8 cellular contexts compared by ENCODE assay signal in genomic region chr5:78533356-78533755, GRCh38.
DNase-seq lines count a peak whose midpoint lies in the region; ATAC-seq, FAIRE-seq and TF ChIP-seq lines count a peak whose summit lies in the region.

No MANE protein-coding gene starts in this region.

- no peak overlapping the region for H4K8ac ChIP-seq in H1 (ENCODE audit: extremely low read depth, insufficient read depth, low read length)

- no peak overlapping the region for H4K91ac ChIP-seq in H1 (replicated peaks; ENCODE audit: insufficient read length, low read length)

- 62% methylated on average over 3 of the region's 3 CpGs; no CpG with 5 or more reads in 1 of the 2 experiments for WGBS in H1 (ENCODE audit: extremely low coverage in 1 of 2, insufficient coverage in 1 of 2, insufficient read length in 1 of 2, insufficient replicate concordance in 2 of 2, low coverage in 1 of 2, low lambda C conversion rate in 2 of 2, missing lambda C conversion rate in 1 of 2), 2 experiments

- FAIRE-seq in H1 (lab: Jason Lieb, UNC) = no peak

- peak; percentile 52 to 57 for TF ChIP-seq RAD21 in H1 (IDR thresholded peaks at IDR 0.05 in 1 of 2, conservative IDR thresholded peaks at IDR 0.05 in 1 of 2; ENCODE audit: low read depth in 2 of 2, low read length in 2 of 2)

- H3K9ac ChIP-seq in H1 (replicated peaks in 1 of 4; ENCODE audit: extremely low read depth in 1 of 4, low read depth in 3 of 4, low read length in 3 of 4) = no peak overlapping the region

- no peak for TF ChIP-seq POLR2A in H1 (IDR thresholded peaks at IDR 0.05; ENCODE audit: control extremely low read depth in 1 of 2, low read depth in 2 of 2, low read length in 2 of 2)

- no peaks in the 10 kb centered on the region for H3K9me3 Mint-ChIP-seq in stimulated activated naive B cell treated with anti-CD40 and anti-IgM and Interleukin-4, amounts not matched to agents 10 μg/mL and 1 μg/mL and 100 μg/mL, for 72 hours

- TF ChIP-seq CTCF in H1 (IDR thresholded peaks at IDR 0.05; ENCODE audit: control extremely low read depth in 1 of 3, insufficient read depth in 1 of 3, low read depth in 1 of 3, low read length in 3 of 3) = peak in 2 of 3 experiments; percentile 45 to 71; a peak in 2 of 4 replicates

- H3K4me1 ChIP-seq in H1 (replicated peaks in 1 of 4; ENCODE audit: control insufficient read depth in 3 of 4, insufficient read depth in 4 of 4, low read length in 3 of 4) = peaks cover 0 to 7% (median 5%) of the 10 kb centered on the region in 4 experiments; a peak in 3 of 7 replicates

- no peak overlapping the region for H2BK20ac ChIP-seq in H1 (ENCODE audit: low read length)

- H3K27me3 ChIP-seq in H1 (replicated peaks in 1 of 4; ENCODE audit: control insufficient read depth in 3 of 4, extremely low read depth in 1 of 4, insufficient read depth in 3 of 4, low read length in 3 of 4) = no peaks in the 10 kb centered on the region

- no peak overlapping the region for H3K4me3 ChIP-seq in H1 (ENCODE audit: extremely low read depth in 1 of 4, insufficient read depth in 2 of 4, low read depth in 3 of 4, low read length in 4 of 4)

- no peaks in the 10 kb centered on the region for H3K27me3 Mint-ChIP-seq in stimulated activated naive B cell treated with anti-CD40 and anti-IgM and Interleukin-4, amounts not matched to agents 10 μg/mL and 1 μg/mL and 100 μg/mL, for 72 hours

- POLR2A ChIA-PET in H1 (lab: Charles Lee; ENCODE audit: partially characterized antibody) = interaction anchor here (1.0 to 1.2 kb wide), 2 partner anchors 14 to 24 kb away, joined by 3 read pairs; no protein-coding TSS in a partner anchor

- no peak overlapping the region for H3K14ac ChIP-seq in H1 (ENCODE audit: insufficient read length)

- H3K23me2 ChIP-seq in H1 (ENCODE audit: low read depth, low read length) = no peaks in the 10 kb centered on the region

- no peak overlapping the region for H3K4ac ChIP-seq in H1 (replicated peaks; ENCODE audit: insufficient read length, low read depth, low read length)

- H4K20me1 ChIP-seq in H1 (replicated peaks in 1 of 2; ENCODE audit: control insufficient read depth in 1 of 2, insufficient read depth in 2 of 2, low read length in 2 of 2) = no peaks in the 10 kb centered on the region

- H2BK5ac ChIP-seq in H1 (ENCODE audit: low read depth, low read length) = no peak overlapping the region

- peaks cover 0 to 45% of the 10 kb centered on the region in 2 experiments; a peak in 2 of 4 replicates for H3K79me2 ChIP-seq in H1 (ENCODE audit: control insufficient read depth in 1 of 2, insufficient read depth in 2 of 2, low read length in 2 of 2)

- H2BK12ac ChIP-seq in H1 (ENCODE audit: low read depth, low read length) = no peak overlapping the region

- H3K27ac ChIP-seq in H1 (ENCODE audit: low read depth, low read length) = no peak overlapping the region

- no peak overlapping the region for H3K56ac ChIP-seq in H1 (replicated peaks; ENCODE audit: insufficient read length, low read depth, low read length)

- no peak overlapping the region for H3K27ac Mint-ChIP-seq in stimulated activated naive B cell treated with anti-CD40 and anti-IgM and Interleukin-4, amounts not matched to agents 10 μg/mL and 1 μg/mL and 100 μg/mL, for 72 hours

- H3K36me3 ChIP-seq in H1 (ENCODE audit: control insufficient read depth in 2 of 4, insufficient read depth in 4 of 4, low read length in 3 of 4) = no peaks in the 10 kb centered on the region

- H3K18ac ChIP-seq in H1 (ENCODE audit: extremely low read depth, low read length) = no peak overlapping the region

- TF ChIP-seq EP300 in H1 (IDR thresholded peaks at IDR 0.05; ENCODE audit: borderline replicate concordance in 1 of 2, low read depth in 2 of 2, low read length in 2 of 2) = no peak

- DNase-seq in NCI-H2171 treated with DMSO at 0.1 percent for 48 hours (lab: John Stamatoyannopoulos, UW) (peak; percentile 7), NCI-H2171 (lab: John Stamatoyannopoulos, UW) (no peak), NCI-H526 (lab: John Stamatoyannopoulos, UW) (peak; percentile 15 to 60), H1 (ENCODE audit: low read depth in 1 of 2, low spot score in 2 of 2) (no peak)
- DNase-seq in stimulated activated naive B cell treated with anti-CD40 and anti-IgM and Interleukin-4, amounts not matched to agents 10 μg/mL and 1 μg/mL and 100 μg/mL, for 72 hours = no peak
- no peak for DNase-seq in stimulated activated naive CD4-positive, alpha-beta T cell (lab: John Stamatoyannopoulos, UW)

- H2AK5ac ChIP-seq in H1 (ENCODE audit: low read depth, low read length) = no peak overlapping the region

- CTCF ChIA-PET in H1 (lab: Charles Lee; ENCODE audit: partially characterized antibody) = interaction anchor here (0.6 to 5.4 kb wide), 53 partner anchors 9 to 488 kb away, joined by 3 to 31 read pairs (median 4); no protein-coding TSS in a partner anchor

- H3K79me1 ChIP-seq in H1 (ENCODE audit: low read depth, low read length) = peaks cover 3% of the 10 kb centered on the region; the same call in 1 of the 2 replicates

- no peak overlapping the region for H4K5ac ChIP-seq in H1 (ENCODE audit: insufficient read length, low read depth, low read length)

- H3K4me3 Mint-ChIP-seq in stimulated activated naive B cell treated with anti-CD40 and anti-IgM and Interleukin-4, amounts not matched to agents 10 μg/mL and 1 μg/mL and 100 μg/mL, for 72 hours = no peak overlapping the region

- no peak overlapping the region for H3K23ac ChIP-seq in H1 (ENCODE audit: insufficient read length)

- peak; percentile 46 to 54 for ATAC-seq in stimulated activated naive B cell treated with anti-CD40 and anti-IgM and Interleukin-4, amounts not matched to agents 10 μg/mL and 1 μg/mL and 100 μg/mL, for 72 hours (replicated peaks)
- ATAC-seq in HG03432 (IDR thresholded peaks at IDR 0.05; ENCODE audit: unreplicated experiment) (no peak), GM18498 (IDR thresholded peaks at IDR 0.05; ENCODE audit: unreplicated experiment) (no peak)

- H3K36me3 Mint-ChIP-seq in stimulated activated naive B cell treated with anti-CD40 and anti-IgM and Interleukin-4, amounts not matched to agents 10 μg/mL and 1 μg/mL and 100 μg/mL, for 72 hours = no peaks in the 10 kb centered on the region

- H2AFZ ChIP-seq in H1 (ENCODE audit: low read length) = no peak overlapping the region

- peaks cover 1 to 15% of the 10 kb centered on the region in 2 donors for H3K4me1 Mint-ChIP-seq in stimulated activated naive B cell treated with anti-CD40 and anti-IgM and Interleukin-4, amounts not matched to agents 10 μg/mL and 1 μg/mL and 100 μg/mL, for 72 hours

- no peak overlapping the region for H2BK15ac ChIP-seq in H1 (ENCODE audit: low read length)

- no peak overlapping the region for H3K4me2 ChIP-seq in H1 (ENCODE audit: insufficient read depth in 1 of 2, low read depth in 2 of 2, low read length in 2 of 2)

- H2BK120ac ChIP-seq in H1 (replicated peaks; ENCODE audit: low read depth, low read length) = no peak overlapping the region

- H3K9me3 ChIP-seq in H1 (ENCODE audit: insufficient read depth in 2 of 2, low read depth in 1 of 2, low read length in 1 of 2) = no peaks in the 10 kb centered on the region

TF ChIP-seq in H1, 55 proteins besides CTCF, POLR2A, EP300 and RAD21:
- TF ChIP-seq KDM1A (IDR thresholded peaks at IDR 0.05; ENCODE audit: borderline replicate concordance, low read length) = no peak
- TF ChIP-seq HDAC2 (IDR thresholded peaks at IDR 0.05; ENCODE audit: borderline replicate concordance in 1 of 2, low read depth in 2 of 2, low read length in 2 of 2) = no peak
- no peak for TF ChIP-seq ASH2L (IDR thresholded peaks at IDR 0.05; ENCODE audit: low read length)
- TF ChIP-seq MAFK (IDR thresholded peaks at IDR 0.05; ENCODE audit: low read depth, low read length) = no peak
- no peak for TF ChIP-seq NRF1 (IDR thresholded peaks at IDR 0.05; ENCODE audit: low read depth, low read length)
- TF ChIP-seq RBBP5 (IDR thresholded peaks at IDR 0.05; ENCODE audit: borderline replicate concordance, low read depth, low read length) = no peak
- TF ChIP-seq, protein P1, sequence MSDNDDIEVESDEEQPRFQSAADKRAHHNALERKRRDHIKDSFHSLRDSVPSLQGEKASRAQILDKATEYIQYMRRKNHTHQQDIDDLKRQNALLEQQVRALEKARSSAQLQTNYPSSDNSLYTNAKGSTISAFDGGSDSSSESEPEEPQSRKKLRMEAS (IDR thresholded peaks at IDR 0.05) = no peak
- TF ChIP-seq BRCA1 (IDR thresholded peaks at IDR 0.05; ENCODE audit: low read depth, low read length) = no peak
- TF ChIP-seq GABPA (IDR thresholded peaks at IDR 0.05; ENCODE audit: borderline replicate concordance, insufficient read depth, low read length) = no peak
- TF ChIP-seq TAF1 (IDR thresholded peaks at IDR 0.05; ENCODE audit: low read depth, low read length) = no peak
- TF ChIP-seq SAP30 (IDR thresholded peaks at IDR 0.05; ENCODE audit: insufficient read depth, insufficient replicate concordance, low read length) = no peak
- no peak for TF ChIP-seq RXRA (IDR thresholded peaks at IDR 0.05; ENCODE audit: insufficient read depth, low read depth, low read length)
- TF ChIP-seq HDAC6 (IDR thresholded peaks at IDR 0.05; ENCODE audit: low read depth, low read length) = no peak
- TF ChIP-seq JUN (IDR thresholded peaks at IDR 0.05; ENCODE audit: low read depth, low read length) = no peak

Comparison
In these comparisons a context has a peak if more than half of its experiments do, and no peak if none do; other contexts are left out.
1. DNase-seq: peak in NCI-H2171 treated with DMSO at 0.1 percent for 48 hours (single experiment) and NCI-H526 (2 of 2); none in NCI-H2171 (single experiment), H1 (0 of 2), stimulated activated naive B cell treated with anti-CD40 and anti-IgM and Interleukin-4, amounts not matched to agents 10 μg/mL and 1 μg/mL and 100 μg/mL, for 72 hours (single experiment) and stimulated activated naive CD4-positive, alpha-beta T cell (0 of 6).
2. ATAC-seq: peak in stimulated activated naive B cell treated with anti-CD40 and anti-IgM and Interleukin-4, amounts not matched to agents 10 μg/mL and 1 μg/mL and 100 μg/mL, for 72 hours (2 of 2); none in HG03432 (single experiment) and GM18498 (single experiment).